ENCODE assay signal across 23 cellular contexts in genomic region chr11:76263166-76263565, GRCh38. TPM values are rescaled to one million over a fixed set of nuclear protein-coding genes. Genes with fewer than 3 reads are reported as not detected.
"Had no signal": no experiment of that assay in that cellular context is flagged by ENCODE, and none has a peak within 500 bp of the region (broad histone marks: within the 10 kb centered on the region; RNA-seq: fewer than 3 reads in every experiment).

No MANE protein-coding gene starts in this region.

- DNase-seq: activated CD4-positive, alpha-beta memory T cell treated with anti-CD3 and anti-CD28 coated beads, Interleukin-2, amount 10 ng/mL, durations not matched to agents 7 days and 5 days; activated CD4-positive, alpha-beta T cell treated with anti-CD3 and anti-CD28 coated beads for 36 hours; activated CD4-positive, alpha-beta T cell treated with anti-CD3 and anti-CD28 coated beads, Interleukin-2, amount 50 U/mL, for 1 hour; activated CD8-positive, alpha-beta memory T cell treated with anti-CD3 and anti-CD28 coated beads, Interleukin-2, amount 50 U/mL, for 4 hours; Karpas-422; MM.1S; NCI-H1105; NCI-H1436; NCI-H1694 treated with DMSO at 0.1 percent for 48 hours; NCI-H2029 treated with DMSO at 0.1 percent for 48 hours; NCI-H345; NCI-H510A; NCI-H526 treated with DMSO at 0.1 percent for 48 hours; NCI-H82; SIG-M5; T-cell; WERI-Rb-1 had no signal

- H3K27ac ChIP-seq: SK-N-MC, WERI-Rb-1 had no signal

- H3K4me3 Mint-ChIP-seq: activated CD4-positive, alpha-beta memory T cell treated with anti-CD3 and anti-CD28 coated beads, Interleukin-2, amount 10 ng/mL, durations not matched to agents 7 days and 5 days; activated CD4-positive, alpha-beta T cell treated with anti-CD3 and anti-CD28 coated beads for 36 hours; activated naive CD4-positive, alpha-beta T cell treated with anti-CD3 and anti-CD28 coated beads, Interleukin-2, amount 50 U/mL, for 24 hours; brain; T-cell had no signal

- ATAC-seq: activated CD4-positive, alpha-beta T cell treated with anti-CD3 and anti-CD28 coated beads for 36 hours; K562; T-cell had no signal

- H3K36me3 Mint-ChIP-seq: activated naive CD4-positive, alpha-beta T cell treated with anti-CD3 and anti-CD28 coated beads, Interleukin-2, amount 50 U/mL, for 24 hours; brain; T-cell had no signal

- H3K36me3 ChIP-seq: WERI-Rb-1 had no signal

- H3K27ac Mint-ChIP-seq: activated CD4-positive, alpha-beta memory T cell treated with anti-CD3 and anti-CD28 coated beads, Interleukin-2, amount 10 ng/mL, durations not matched to agents 7 days and 5 days; activated CD4-positive, alpha-beta T cell treated with anti-CD3 and anti-CD28 coated beads for 36 hours; activated naive CD4-positive, alpha-beta T cell treated with anti-CD3 and anti-CD28 coated beads, Interleukin-2, amount 50 U/mL, for 24 hours; brain; T-cell had no signal

- H3K27me3 Mint-ChIP-seq: activated CD4-positive, alpha-beta T cell treated with anti-CD3 and anti-CD28 coated beads for 36 hours; activated naive CD4-positive, alpha-beta T cell treated with anti-CD3 and anti-CD28 coated beads, Interleukin-2, amount 50 U/mL, for 24 hours had no signal

- H3K4me3 ChIP-seq: K562, SK-N-MC had no signal

- H3K9me3 Mint-ChIP-seq: activated CD4-positive, alpha-beta memory T cell treated with anti-CD3 and anti-CD28 coated beads, Interleukin-2, amount 10 ng/mL, durations not matched to agents 7 days and 5 days; activated naive CD4-positive, alpha-beta T cell treated with anti-CD3 and anti-CD28 coated beads, Interleukin-2, amount 50 U/mL, for 24 hours; brain; T-cell had no signal

- H3K4me1 Mint-ChIP-seq: activated CD4-positive, alpha-beta memory T cell treated with anti-CD3 and anti-CD28 coated beads, Interleukin-2, amount 10 ng/mL, durations not matched to agents 7 days and 5 days; activated CD4-positive, alpha-beta T cell treated with anti-CD3 and anti-CD28 coated beads for 36 hours; activated naive CD4-positive, alpha-beta T cell treated with anti-CD3 and anti-CD28 coated beads, Interleukin-2, amount 50 U/mL, for 24 hours had no signal

RNA-seq across cellular contexts. Expression of gene WNT11, which starts 56.9 kb away (rescaled TPM):
- total RNA-seq: activated CD4-positive, alpha-beta T cell treated with anti-CD3 and anti-CD28 coated beads for 36 hours; OCI-LY7; T-helper 2 cell treated with Interferon-gamma antibody and Interleukin-4, amounts not matched to agents 100 ng/mL and 5 ng/mL, for 36 hours had no signal
